In genomic region chr22:41504397-41504796, GRCh38 we compare ENCODE assay signal across 14 cellular contexts. TPM values are rescaled to one million over a fixed set of nuclear protein-coding genes. Genes with fewer than 3 reads are reported as not detected.
DNase-seq lines count a peak whose midpoint lies in the region; ATAC-seq, FAIRE-seq and TF ChIP-seq lines count a peak whose summit lies in the region.
"Had no signal": no experiment of that assay in that cellular context is flagged by ENCODE, and none has a peak within 500 bp of the region (broad histone marks: within the 10 kb centered on the region; RNA-seq: fewer than 3 reads in every experiment).

No MANE protein-coding gene starts in this region.

- H3K27ac ChIP-seq in keratinocyte (ENCODE audit: control insufficient read depth, insufficient read depth, low read length): no peak overlapping the region
- H3K27ac ChIP-seq: cardiac muscle cell, epithelial cell of prostate, thyroid gland had no signal

- TF ChIP-seq CTCF in keratinocyte (optimal IDR thresholded peaks at IDR 0.05 in 1 of 3, IDR thresholded peaks at IDR 0.05 in 1 of 3, conservative IDR thresholded peaks at IDR 0.05 in 1 of 3; ENCODE audit: extremely low read depth in 1 of 3, insufficient read depth in 2 of 3, low read length in 3 of 3): peak in 1 of 3 experiments; percentile 4

- no peak overlapping the region for H3K4me3 ChIP-seq in keratinocyte (ENCODE audit: control insufficient read depth in 2 of 3, extremely low read depth in 1 of 3, insufficient read depth in 2 of 3, low read depth in 1 of 3, low read length in 3 of 3)
- H3K4me3 ChIP-seq: cardiac muscle cell, thyroid gland had no signal

- H3K4me1 ChIP-seq in keratinocyte (ENCODE audit: control insufficient read depth, extremely low read depth, insufficient read depth, low read length): peaks cover 17% of the 10 kb centered on the region
- H3K4me1 ChIP-seq: thyroid gland had no signal

- H3K36me3 ChIP-seq in keratinocyte (ENCODE audit: control insufficient read depth in 2 of 2, extremely low read depth in 1 of 2, insufficient read depth in 2 of 2, low read length in 2 of 2): peaks cover 20 to 38% of the 10 kb centered on the region in 2 experiments

- DNase-seq in Right ventricle myocardium inferior (ENCODE audit: missing footprints) (no peak), cardiac septum (ENCODE audit: low spot score) (no peak), cerebellar cortex (ENCODE audit: low spot score) (peak; percentile 55), keratinocyte (ENCODE audit: low read depth, low spot score) (no peak), globus pallidus (ENCODE audit: low spot score) (no peak)
- DNase-seq in stimulated activated CD4-positive, alpha-beta T cell treated with anti-CD3 and anti-CD28 coated beads, Interleukin-12 subunit alpha, Interleukin-12 subunit beta, amount 100 ng/mL, for 4 hours: no peak
- no peak for DNase-seq in stimulated activated naive CD4-positive, alpha-beta T cell (lab: John Stamatoyannopoulos, UW)
- no peak for DNase-seq in activated CD8-positive, alpha-beta memory T cell treated with anti-CD3 and anti-CD28 coated beads for 24 hours
- DNase-seq: activated CD4-positive, alpha-beta T cell treated with anti-CD3 and anti-CD28 coated beads for 4 hours; activated effector memory CD4-positive, alpha-beta T cell treated with anti-CD3 and anti-CD28 coated beads, Interleukin-2, amount 50 U/mL, for 16 hours; immature natural killer cell; thyroid gland had no signal

- H3K9ac ChIP-seq in keratinocyte (ENCODE audit: control insufficient read depth, extremely low read depth, insufficient read depth, low read length): peak overlapping the region; percentile 15

- H3K27me3 ChIP-seq in keratinocyte (ENCODE audit: control insufficient read depth, extremely low read depth, insufficient read depth, low read length): no peaks in the 10 kb centered on the region
- H3K27me3 ChIP-seq: cardiac muscle cell, thyroid gland had no signal

- dilution Hi-C loops in keratinocyte (cut with MboI; ENCODE audit: extremely low pct_ligation_motif_present, low sequenced_read_pairs): no loop called here

- peaks cover 4% of the 10 kb centered on the region for H4K20me1 ChIP-seq in keratinocyte (ENCODE audit: control insufficient read depth, extremely low read depth, insufficient read depth, low read length)

- peaks cover 2% of the 10 kb centered on the region for H3K9me1 ChIP-seq in keratinocyte (ENCODE audit: control insufficient read depth, extremely low read depth, insufficient read depth, low read length)

- peak; percentile 71 for FAIRE-seq in keratinocyte (lab: Jason Lieb, UNC)

- no peaks in the 10 kb centered on the region for H3K9me3 ChIP-seq in keratinocyte (ENCODE audit: control insufficient read depth, low read depth, low read length)
- H3K9me3 ChIP-seq: thyroid gland had no signal

- ATAC-seq in Right ventricle myocardium inferior: peak; percentile 64

- peak overlapping the region; percentile 37 for H3K4me2 ChIP-seq in keratinocyte (ENCODE audit: control insufficient read depth, extremely low read depth, insufficient read depth, low read depth, low read length)

- peaks cover 8% of the 10 kb centered on the region for H3K79me2 ChIP-seq in keratinocyte (ENCODE audit: control insufficient read depth, insufficient read depth, low read length)

- H2AFZ ChIP-seq in keratinocyte (ENCODE audit: control insufficient read depth, low read length): no peak overlapping the region

- intact Hi-C loops in Right ventricle myocardium inferior (cut with DNase I): no loop called here
- intact Hi-C loops in cardiac septum (cut with DNase I): no loop called here

RNA-seq across cellular contexts. Expression of gene ACO2, which starts 35.5 kb away (rescaled TPM):
- total RNA-seq in Right ventricle myocardium inferior: 810 TPM
- 662 TPM for total RNA-seq in cardiac septum
- polyA plus RNA-seq in keratinocyte: 20.7 to 57.9 TPM (median 37.2 TPM) in 3 replicates
- polyA plus RNA-seq in keratinocyte (2011; ENCODE audit: low read depth): 40.0 TPM
- 35.0 and 56.8 TPM in 2 replicates for polyA plus RNA-seq in keratinocyte (2011; cell fraction: cytosol; rRNA removed)
- polyA plus RNA-seq in keratinocyte (2011; cell fraction: nucleus; rRNA removed): 71.1 and 86.9 TPM in 2 replicates
- 63.5 and 73.5 TPM in 2 replicates for polyA plus RNA-seq in keratinocyte (2012; ENCODE audit: low replicate concordance)
- 24.7 to 137 TPM (median 37.7 TPM) in 3 replicates for polyA minus RNA-seq in keratinocyte
- polyA minus RNA-seq in keratinocyte (2011; cell fraction: cytosol; rRNA and poly(A)+ RNA removed): 32.4 TPM
- 49.6 and 64.0 TPM in 2 replicates for polyA minus RNA-seq in keratinocyte (2011; cell fraction: nucleus; rRNA and poly(A)+ RNA removed)

RNA-seq across cellular contexts. Expression of gene PHF5A, which starts 35.9 kb away (rescaled TPM):
- total RNA-seq in Right ventricle myocardium inferior (25.5 TPM), cardiac septum (22.0 TPM)
- polyA plus RNA-seq in keratinocyte: 51.9 to 77.7 TPM (median 73.0 TPM) in 3 replicates
- 53.6 TPM for polyA plus RNA-seq in keratinocyte (2011; ENCODE audit: low read depth)
- polyA plus RNA-seq in keratinocyte (2011; cell fraction: cytosol; rRNA removed): 40.8 and 41.7 TPM in 2 replicates
- polyA plus RNA-seq in keratinocyte (2011; cell fraction: nucleus; rRNA removed): 26.2 and 35.5 TPM in 2 replicates
- 37.7 and 52.7 TPM in 2 replicates for polyA plus RNA-seq in keratinocyte (2012; ENCODE audit: low replicate concordance)
- 11.0 to 24.8 TPM (median 14.1 TPM) in 3 replicates for polyA minus RNA-seq in keratinocyte
- 8.8 TPM for polyA minus RNA-seq in keratinocyte (2011; cell fraction: cytosol; rRNA and poly(A)+ RNA removed)
- 3.8 and 8.6 TPM in 2 replicates for polyA minus RNA-seq in keratinocyte (2011; cell fraction: nucleus; rRNA and poly(A)+ RNA removed)

RNA-seq across cellular contexts. Expression of gene POLR3H, which starts 39.9 kb away (rescaled TPM):
- 20.1 TPM for total RNA-seq in Right ventricle myocardium inferior
- 18.6 TPM for total RNA-seq in cardiac septum
- polyA plus RNA-seq in keratinocyte: 41.4 to 63.0 TPM (median 44.7 TPM) in 3 replicates
- polyA plus RNA-seq in keratinocyte (2011; ENCODE audit: low read depth): 12.3 TPM
- polyA plus RNA-seq in keratinocyte (2011; cell fraction: cytosol; rRNA removed): 52.9 and 63.3 TPM in 2 replicates
- polyA plus RNA-seq in keratinocyte (2011; cell fraction: nucleus; rRNA removed): 33.7 and 39.6 TPM in 2 replicates
- polyA plus RNA-seq in keratinocyte (2012; ENCODE audit: low replicate concordance): 18.2 and 59.6 TPM in 2 replicates
- polyA minus RNA-seq in keratinocyte: 48.6 to 76.9 TPM (median 57.6 TPM) in 3 replicates
- polyA minus RNA-seq in keratinocyte (2011; cell fraction: cytosol; rRNA and poly(A)+ RNA removed): 22.8 TPM
- 11.1 and 16.3 TPM in 2 replicates for polyA minus RNA-seq in keratinocyte (2011; cell fraction: nucleus; rRNA and poly(A)+ RNA removed)

RNA-seq across cellular contexts. Expression of gene CSDC2, which starts 56.4 kb away (rescaled TPM):
- total RNA-seq in Right ventricle myocardium inferior: 265 TPM
- total RNA-seq in cardiac septum: 115 TPM
- polyA plus RNA-seq in keratinocyte: not detected in 3 replicates
- polyA plus RNA-seq in keratinocyte (2011; ENCODE audit: low read depth): not detected
- not detected in 2 replicates for polyA plus RNA-seq in keratinocyte (2011; cell fraction: cytosol; rRNA removed)
- polyA plus RNA-seq in keratinocyte (2011; cell fraction: nucleus; rRNA removed): not detected in 2 replicates
- polyA plus RNA-seq in keratinocyte (2012; ENCODE audit: low replicate concordance): not detected in 2 replicates
- polyA minus RNA-seq in keratinocyte: not detected in 3 replicates
- polyA minus RNA-seq in keratinocyte (2011; cell fraction: cytosol; rRNA and poly(A)+ RNA removed): not detected
- not detected in 2 replicates for polyA minus RNA-seq in keratinocyte (2011; cell fraction: nucleus; rRNA and poly(A)+ RNA removed)
- polyA plus RNA-seq: immature natural killer cell had no signal

RNA-seq across cellular contexts. Expression of gene TOB2, which starts 57.8 kb away (rescaled TPM):
- 68.0 TPM for total RNA-seq in Right ventricle myocardium inferior
- 26.9 TPM for total RNA-seq in cardiac septum
- polyA plus RNA-seq in keratinocyte: 14.5 to 19.2 TPM (median 14.6 TPM) in 3 replicates
- 7.6 TPM for polyA plus RNA-seq in keratinocyte (2011; ENCODE audit: low read depth)
- polyA plus RNA-seq in keratinocyte (2011; cell fraction: cytosol; rRNA removed): 17.6 and 22.5 TPM in 2 replicates
- polyA plus RNA-seq in keratinocyte (2011; cell fraction: nucleus; rRNA removed): 41.0 and 46.7 TPM in 2 replicates
- 23.6 and 24.3 TPM in 2 replicates for polyA plus RNA-seq in keratinocyte (2012; ENCODE audit: low replicate concordance)
- polyA minus RNA-seq in keratinocyte: 20.1 to 58.2 TPM (median 22.7 TPM) in 3 replicates
- polyA minus RNA-seq in keratinocyte (2011; cell fraction: cytosol; rRNA and poly(A)+ RNA removed): 31.7 TPM
- 21.8 and 30.1 TPM in 2 replicates for polyA minus RNA-seq in keratinocyte (2011; cell fraction: nucleus; rRNA and poly(A)+ RNA removed)
